In genomic region chr7:27143022-27143949, GRCh38 we compare ENCODE assay signal across 1 cellular context.
TF ChIP-seq lines count a peak whose summit lies in the region.

Gene HOXA5 (minus strand): TSS chr7:27143681. CDS start chr7:27143607, 74 bp downstream.

TF ChIP-seq in IMR-90, 13 proteins besides CTCF, POLR2A, EP300 and RAD21 (continued from another document):
- TF ChIP-seq NFE2L2 (IDR thresholded peaks at IDR 0.05; ENCODE audit: low read depth, low read length) (no peak), USF2 (IDR thresholded peaks at IDR 0.05; ENCODE audit: low read depth, low read length) (peak; percentile 90), RFX5 (IDR thresholded peaks at IDR 0.05; ENCODE audit: low read depth, low read length) (no peak), FOS (IDR thresholded peaks at IDR 0.05; ENCODE audit: low read depth, low read length) (peak; percentile 35; the same call in 1 of the 2 replicates), MAZ (IDR thresholded peaks at IDR 0.05; ENCODE audit: borderline replicate concordance, low read depth, low read length) (peak; percentile 92), ELK1 (IDR thresholded peaks at IDR 0.05; ENCODE audit: borderline replicate concordance, low read depth, low read length) (no peak), SMC3 (IDR thresholded peaks at IDR 0.05; ENCODE audit: low read depth, low read length) (peak; percentile 75), MAFK (IDR thresholded peaks at IDR 0.05; ENCODE audit: low read depth, low read length) (no peak), CHD1 (IDR thresholded peaks at IDR 0.05; ENCODE audit: low read depth, low read length) (no peak), CEBPB (IDR thresholded peaks at IDR 0.05; ENCODE audit: low read depth, low read length) (peak; percentile 98)
TF ChIP-seq in IMR-90: peak in this region for 7.
